Comparison of ENCODE assay signal across 28 cellular contexts in genomic region chr6:168732676-168733075, GRCh38.
"Had no signal": no experiment of that assay in that cellular context is flagged by ENCODE, and none has a peak within 500 bp of the region (broad histone marks: within the 10 kb centered on the region; RNA-seq: fewer than 3 reads in every experiment).

No MANE protein-coding gene starts in this region.

- H3K4me1 ChIP-seq: colonic mucosa, esophagus squamous epithelium, foreskin keratinocyte, gastrocnemius medialis, heart left ventricle, heart right ventricle had no signal

- H3K36me3 ChIP-seq: colonic mucosa, esophagus muscularis mucosa, esophagus squamous epithelium, gastrocnemius medialis, gastroesophageal sphincter, heart left ventricle, heart right ventricle had no signal

- H3K27ac ChIP-seq: colonic mucosa, coronary artery, dorsolateral prefrontal cortex, epithelial cell of prostate, esophagus muscularis mucosa, esophagus squamous epithelium, foreskin keratinocyte, gastrocnemius medialis, gastroesophageal sphincter, heart left ventricle, heart right ventricle had no signal

- FAIRE-seq: colon, endometrium, endothelial cell of umbilical vein, frontal cortex had no signal

- ATAC-seq: effector memory CD8-positive, alpha-beta T cell; esophagus mucosa; foreskin keratinocyte; gastrocnemius medialis; gastroesophageal sphincter; heart left ventricle; heart right ventricle had no signal

- H3K4me3 ChIP-seq: colonic mucosa, coronary artery, dorsolateral prefrontal cortex, esophagus muscularis mucosa, esophagus squamous epithelium, gastrocnemius medialis, gastroesophageal sphincter, heart left ventricle, heart right ventricle had no signal

- H3K27me3 ChIP-seq: colonic mucosa, dorsolateral prefrontal cortex, esophagus muscularis mucosa, esophagus squamous epithelium, foreskin keratinocyte, gastrocnemius medialis, gastroesophageal sphincter, heart left ventricle had no signal

- DNase-seq: colonic mucosa; cortex of kidney; dermis blood vessel endothelial cell; dorsolateral prefrontal cortex; effector CD4-positive, alpha-beta T cell; effector CD8-positive, alpha-beta T cell; effector memory CD4-positive, alpha-beta T cell; effector memory CD8-positive, alpha-beta T cell; endodermal cell; erythroblast; esophagus squamous epithelium; foreskin fibroblast; foreskin keratinocyte; foreskin melanocyte; gastrocnemius medialis; glutamatergic neuron; head of caudate nucleus; heart left ventricle; heart right ventricle had no signal

- H3K9me3 ChIP-seq: colonic mucosa, esophagus squamous epithelium, gastrocnemius medialis had no signal
